ENCODE assay signal across 12 cellular contexts in genomic region chr4:41866799-41867677, GRCh38.
DNase-seq lines count a peak whose midpoint lies in the region; ATAC-seq and TF ChIP-seq lines count a peak whose summit lies in the region.
"Had no signal": no experiment of that assay in that cellular context is flagged by ENCODE, and none has a peak within 500 bp of the region (broad histone marks: within the 10 kb centered on the region; RNA-seq: fewer than 3 reads in every experiment).

No MANE protein-coding gene starts in this region.

- in situ Hi-C loops in brain microvascular endothelial cell (cut with HindIII; ENCODE audit: low pct_ligation_motif_present, low sequenced_read_pairs) = no loop called here

- H3K4me3 Mint-ChIP-seq in activated naive CD8-positive, alpha-beta T cell = peak overlapping the region; percentile 71
- no peak overlapping the region for H3K4me3 Mint-ChIP-seq in activated naive CD8-positive, alpha-beta T cell treated with anti-CD3 and anti-CD28 coated beads for 36 hours
- H3K4me3 Mint-ChIP-seq in activated naive CD8-positive, alpha-beta T cell treated with anti-CD3 and anti-CD28 coated beads, Interleukin-2, amount 10 ng/mL, durations not matched to agents 7 days and 5 days = peak overlapping the region; percentile 1

- H3K27me3 Mint-ChIP-seq in activated naive CD8-positive, alpha-beta T cell = peaks cover 50% of the 10 kb centered on the region
- H3K27me3 Mint-ChIP-seq in activated naive CD8-positive, alpha-beta T cell treated with anti-CD3 and anti-CD28 coated beads for 36 hours = peaks cover 89% of the 10 kb centered on the region
- peaks cover 81% of the 10 kb centered on the region for H3K27me3 Mint-ChIP-seq in activated naive CD8-positive, alpha-beta T cell treated with anti-CD3 and anti-CD28 coated beads, Interleukin-2, amount 10 ng/mL, durations not matched to agents 7 days and 5 days

- no peaks in the 10 kb centered on the region for H3F3A ChIP-seq in smooth muscle cell (ENCODE audit: low read depth)

- H3K27ac Mint-ChIP-seq in activated naive CD8-positive, alpha-beta T cell = no peak overlapping the region
- H3K27ac Mint-ChIP-seq in activated naive CD8-positive, alpha-beta T cell treated with anti-CD3 and anti-CD28 coated beads for 36 hours = no peak overlapping the region
- no peak overlapping the region for H3K27ac Mint-ChIP-seq in activated naive CD8-positive, alpha-beta T cell treated with anti-CD3 and anti-CD28 coated beads, Interleukin-2, amount 10 ng/mL, durations not matched to agents 7 days and 5 days

- H3K27me3 ChIP-seq in iPS-20b (ENCODE audit: insufficient read depth, low read length) (peaks cover 98% of the 10 kb centered on the region), smooth muscle cell (ENCODE audit: low read depth) (peaks cover 98% of the 10 kb centered on the region), brain microvascular endothelial cell (replicated peaks) (peaks cover 62% of the 10 kb centered on the region)

- H3K4me1 ChIP-seq in iPS-20b (ENCODE audit: insufficient read depth, low read length) (peaks cover 9% of the 10 kb centered on the region; the same call in 1 of the 2 replicates), smooth muscle cell (ENCODE audit: low read depth) (peaks cover 18% of the 10 kb centered on the region)

- H3K27ac ChIP-seq in iPS-20b (ENCODE audit: low read length) (no peak overlapping the region), smooth muscle cell (ENCODE audit: low read depth) (no peak overlapping the region), brain microvascular endothelial cell (no peak overlapping the region)
- H3K27ac ChIP-seq: heart left ventricle had no signal

- peaks cover 21% of the 10 kb centered on the region for H3K4me1 Mint-ChIP-seq in activated naive CD8-positive, alpha-beta T cell (ENCODE audit: low read depth)
- H3K4me1 Mint-ChIP-seq in activated naive CD8-positive, alpha-beta T cell treated with anti-CD3 and anti-CD28 coated beads for 36 hours = peaks cover 15% of the 10 kb centered on the region
- H3K4me1 Mint-ChIP-seq in activated naive CD8-positive, alpha-beta T cell treated with anti-CD3 and anti-CD28 coated beads, Interleukin-2, amount 10 ng/mL, durations not matched to agents 7 days and 5 days = peaks cover 3% of the 10 kb centered on the region

- peak overlapping the region; percentile 63 for H3K4me2 ChIP-seq in smooth muscle cell
- H3K4me2 ChIP-seq: SK-N-SH had no signal

- WGBS in smooth muscle cell (ENCODE audit: low lambda C conversion rate) = 4% methylated on average over 55 of the region's 55 CpGs

- TF ChIP-seq CTCF in smooth muscle cell (IDR thresholded peaks at IDR 0.05; ENCODE audit: borderline replicate concordance, insufficient read depth, poor library complexity, severe bottlenecking) (no peak), brain microvascular endothelial cell (IDR thresholded peaks at IDR 0.05; ENCODE audit: low read depth, low read length, missing control alignments) (no peak)

- no peak for ATAC-seq in activated naive CD8-positive, alpha-beta T cell treated with anti-CD3 and anti-CD28 coated beads, Interleukin-2, amount 10 ng/mL, durations not matched to agents 7 days and 5 days (ENCODE audit: low read depth)
- ATAC-seq: heart left ventricle had no signal

- H3K4me3 ChIP-seq in iPS-20b (ENCODE audit: low read length) (peak overlapping the region; percentile 58; the same call in 1 of the 2 replicates), smooth muscle cell (peak overlapping the region; percentile 15), brain microvascular endothelial cell (ENCODE audit: low read depth, low read length) (no peak overlapping the region)

- no peak for DNase-seq in activated naive CD8-positive, alpha-beta T cell treated with anti-CD3 and anti-CD28 coated beads for 36 hours
- no peak for DNase-seq in activated naive CD8-positive, alpha-beta T cell treated with anti-CD3 and anti-CD28 coated beads, Interleukin-2, amount 10 ng/mL, durations not matched to agents 7 days and 5 days
- DNase-seq in smooth muscle cell (lab: John Stamatoyannopoulos, UW; ENCODE audit: unreplicated experiment) (no peak), brain microvascular endothelial cell (no peak), middle frontal gyrus (ENCODE audit: extremely low spot score, low spot score) (no peak), NCI-H774 (lab: John Stamatoyannopoulos, UW) (no peak)
- DNase-seq: activated T-cell treated with anti-CD3 and anti-CD28 coated beads, Interleukin-2, amount 50 U/mL, for 1 hour; AML-193; heart left ventricle; SK-N-SH had no signal

- H3K9me3 ChIP-seq in iPS-20b (ENCODE audit: insufficient read depth, low read depth, low read length) (no peaks in the 10 kb centered on the region), smooth muscle cell (replicated peaks; ENCODE audit: low read depth) (no peaks in the 10 kb centered on the region)
- H3K9me3 ChIP-seq: heart left ventricle, SK-N-SH had no signal

- no peaks in the 10 kb centered on the region for H4K20me1 ChIP-seq in smooth muscle cell (ENCODE audit: low read depth)

- H2AFZ ChIP-seq in smooth muscle cell (ENCODE audit: low read depth) = no peak overlapping the region

- H3K36me3 Mint-ChIP-seq in activated naive CD8-positive, alpha-beta T cell = no peaks in the 10 kb centered on the region
- H3K36me3 Mint-ChIP-seq in activated naive CD8-positive, alpha-beta T cell treated with anti-CD3 and anti-CD28 coated beads for 36 hours = no peaks in the 10 kb centered on the region
- no peaks in the 10 kb centered on the region for H3K36me3 Mint-ChIP-seq in activated naive CD8-positive, alpha-beta T cell treated with anti-CD3 and anti-CD28 coated beads, Interleukin-2, amount 10 ng/mL, durations not matched to agents 7 days and 5 days

- H3K36me3 ChIP-seq in iPS-20b (ENCODE audit: insufficient read depth, low read depth, low read length) (no peaks in the 10 kb centered on the region), smooth muscle cell (ENCODE audit: low read depth) (no peaks in the 10 kb centered on the region), brain microvascular endothelial cell (replicated peaks) (no peaks in the 10 kb centered on the region)
- H3K36me3 ChIP-seq: heart left ventricle had no signal

- POLR2A ChIA-PET in activated naive CD8-positive, alpha-beta T cell treated with anti-CD3 and anti-CD28 coated beads, Interleukin-2, amount 10 ng/mL, durations not matched to agents 7 days and 5 days (lab: Charles Lee) = no interaction called here

- H3K9ac ChIP-seq in iPS-20b (ENCODE audit: low read depth, low read length) (no peak overlapping the region), smooth muscle cell (ENCODE audit: low read depth) (no peak overlapping the region)
- H3K9ac ChIP-seq: SK-N-SH had no signal

- no peaks in the 10 kb centered on the region for H3K79me2 ChIP-seq in smooth muscle cell (ENCODE audit: low read depth)

- no peaks in the 10 kb centered on the region for H3K9me3 Mint-ChIP-seq in activated naive CD8-positive, alpha-beta T cell (ENCODE audit: low read depth)
- peaks cover 3% of the 10 kb centered on the region for H3K9me3 Mint-ChIP-seq in activated naive CD8-positive, alpha-beta T cell treated with anti-CD3 and anti-CD28 coated beads for 36 hours
- no peaks in the 10 kb centered on the region for H3K9me3 Mint-ChIP-seq in activated naive CD8-positive, alpha-beta T cell treated with anti-CD3 and anti-CD28 coated beads, Interleukin-2, amount 10 ng/mL, durations not matched to agents 7 days and 5 days
